In the genomic region with DNA sequence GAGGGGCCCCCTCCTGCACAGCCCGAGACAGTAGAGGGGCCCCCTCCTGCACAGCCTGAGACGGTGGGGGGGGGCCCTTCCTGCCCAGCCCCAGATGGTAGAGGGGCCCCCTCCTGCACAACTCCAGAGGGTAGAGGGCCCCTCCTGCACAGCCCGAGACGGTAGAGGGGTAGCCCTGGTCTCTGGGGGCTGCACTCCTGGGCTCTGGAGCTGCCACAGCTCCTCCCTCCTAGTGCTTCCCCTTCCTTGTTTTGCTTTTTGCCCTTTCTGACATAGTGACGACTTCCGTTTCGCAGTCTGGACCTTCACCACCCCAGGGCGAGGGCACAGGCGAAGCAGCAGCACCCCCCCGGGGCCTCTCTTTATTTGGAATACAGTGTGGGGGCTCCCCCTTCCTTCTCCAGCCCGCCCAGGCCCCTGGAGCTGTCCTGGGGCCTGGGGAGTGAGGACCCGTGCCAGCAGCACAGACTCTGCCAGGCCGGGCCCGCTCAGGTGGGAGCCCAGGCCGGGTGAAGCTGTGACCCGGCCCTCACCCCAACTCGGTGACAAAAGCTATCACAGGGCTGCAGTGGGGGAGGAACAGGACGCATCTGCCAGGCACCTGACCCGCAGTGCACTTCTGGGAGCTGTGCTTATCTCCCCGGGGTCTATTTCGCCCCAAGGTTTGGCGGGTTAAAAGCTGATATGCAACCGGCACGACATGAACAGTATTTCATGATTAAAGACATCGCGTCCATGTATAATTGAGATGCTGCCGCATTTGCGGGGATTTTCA, we compare ENCODE assay signal across 1 cellular context.
TF ChIP-seq lines count a peak whose summit lies in the region.

No MANE protein-coding gene starts in this region.

TF ChIP-seq in K562, 482 proteins besides CTCF, POLR2A, EP300 and RAD21 (continues in another document):
- TF ChIP-seq GABPA (tag; conservative IDR thresholded peaks at IDR 0.05; ENCODE audit: low read depth) (peak; percentile 82), SP1 (CRISPR knock-in tag; IDR thresholded peaks at IDR 0.05) (no peak), BDP1 (IDR thresholded peaks at IDR 0.05; ENCODE audit: insufficient read depth, insufficient read length) (no peak), TCF3 (CRISPR knock-in tag; IDR thresholded peaks at IDR 0.05) (peak; percentile 91), ZNF780A (CRISPR knock-in tag; IDR thresholded peaks at IDR 0.05) (no peak), ARNT (IDR thresholded peaks at IDR 0.05) (peak in 1 of 2 experiments; percentile 46; a peak in 1 of 4 replicates), NFYB (IDR thresholded peaks at IDR 0.05; ENCODE audit: extremely low read depth, insufficient read length) (no peak), CTBP1 (IDR thresholded peaks at IDR 0.05; ENCODE audit: borderline replicate concordance) (no peak; the same call in 1 of the 2 replicates), FOXJ3 (CRISPR knock-in tag; IDR thresholded peaks at IDR 0.05) (no peak), ZSCAN29 (IDR thresholded peaks at IDR 0.05) (no peak), RBM15 (IDR thresholded peaks at IDR 0.05; ENCODE audit: insufficient read depth, low read length) (no peak), ZNF175 (CRISPR knock-in tag; IDR thresholded peaks at IDR 0.05; ENCODE audit: low read depth) (no peak), TRIM28 (IDR thresholded peaks at IDR 0.05) (no peak; the same call in 1 of the 2 replicates), ZNF212 (CRISPR knock-in tag; IDR thresholded peaks at IDR 0.05) (no peak), ZNF76 (CRISPR knock-in tag; IDR thresholded peaks at IDR 0.05; ENCODE audit: borderline replicate concordance) (no peak), SMARCA4 (IDR thresholded peaks at IDR 0.05) (peak; percentile 76), ERF (CRISPR knock-in tag; IDR thresholded peaks at IDR 0.05) (0 out of 2 replicates have a peak, but pooled peaks have one; percentile 19), U2AF2 (optimal IDR thresholded peaks at IDR 0.05; ENCODE audit: low read depth, low read length) (no peak), TFAM (CRISPR knock-in tag; conservative IDR thresholded peaks at IDR 0.05) (no peak), BCL6 (CRISPR knock-in tag; IDR thresholded peaks at IDR 0.05) (no peak), RBM34 (IDR thresholded peaks at IDR 0.05; ENCODE audit: borderline replicate concordance, insufficient read depth, low read length) (no peak), CREBBP (IDR thresholded peaks at IDR 0.05; ENCODE audit: low read depth, low read length) (no peak), ZKSCAN8 (CRISPR knock-in tag; IDR thresholded peaks at IDR 0.05) (peak; percentile 39; the same call in 1 of the 2 replicates)
- TF ChIP-seq, protein P1, sequence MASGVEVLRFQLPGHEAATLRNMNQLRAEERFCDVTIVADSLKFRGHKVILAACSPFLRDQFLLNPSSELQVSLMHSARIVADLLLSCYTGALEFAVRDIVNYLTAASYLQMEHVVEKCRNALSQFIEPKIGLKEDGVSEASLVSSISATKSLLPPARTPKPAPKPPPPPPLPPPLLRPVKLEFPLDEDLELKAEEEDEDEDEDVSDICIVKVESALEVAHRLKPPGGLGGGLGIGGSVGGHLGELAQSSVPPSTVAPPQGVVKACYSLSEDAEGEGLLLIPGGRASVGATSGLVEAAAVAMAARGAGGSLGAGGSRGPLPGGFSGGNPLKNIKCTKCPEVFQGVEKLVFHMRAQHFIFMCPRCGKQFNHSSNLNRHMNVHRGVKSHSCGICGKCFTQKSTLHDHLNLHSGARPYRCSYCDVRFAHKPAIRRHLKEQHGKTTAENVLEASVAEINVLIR (CRISPR knock-in tag; IDR thresholded peaks at IDR 0.05) = no peak; the same call in 1 of the 2 replicates
- TF ChIP-seq, protein P2, sequence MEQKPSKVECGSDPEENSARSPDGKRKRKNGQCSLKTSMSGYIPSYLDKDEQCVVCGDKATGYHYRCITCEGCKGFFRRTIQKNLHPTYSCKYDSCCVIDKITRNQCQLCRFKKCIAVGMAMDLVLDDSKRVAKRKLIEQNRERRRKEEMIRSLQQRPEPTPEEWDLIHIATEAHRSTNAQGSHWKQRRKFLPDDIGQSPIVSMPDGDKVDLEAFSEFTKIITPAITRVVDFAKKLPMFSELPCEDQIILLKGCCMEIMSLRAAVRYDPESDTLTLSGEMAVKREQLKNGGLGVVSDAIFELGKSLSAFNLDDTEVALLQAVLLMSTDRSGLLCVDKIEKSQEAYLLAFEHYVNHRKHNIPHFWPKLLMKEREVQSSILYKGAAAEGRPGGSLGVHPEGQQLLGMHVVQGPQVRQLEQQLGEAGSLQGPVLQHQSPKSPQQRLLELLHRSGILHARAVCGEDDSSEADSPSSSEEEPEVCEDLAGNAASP (IDR thresholded peaks at IDR 0.05) = no peak
- TF ChIP-seq, protein P3, sequence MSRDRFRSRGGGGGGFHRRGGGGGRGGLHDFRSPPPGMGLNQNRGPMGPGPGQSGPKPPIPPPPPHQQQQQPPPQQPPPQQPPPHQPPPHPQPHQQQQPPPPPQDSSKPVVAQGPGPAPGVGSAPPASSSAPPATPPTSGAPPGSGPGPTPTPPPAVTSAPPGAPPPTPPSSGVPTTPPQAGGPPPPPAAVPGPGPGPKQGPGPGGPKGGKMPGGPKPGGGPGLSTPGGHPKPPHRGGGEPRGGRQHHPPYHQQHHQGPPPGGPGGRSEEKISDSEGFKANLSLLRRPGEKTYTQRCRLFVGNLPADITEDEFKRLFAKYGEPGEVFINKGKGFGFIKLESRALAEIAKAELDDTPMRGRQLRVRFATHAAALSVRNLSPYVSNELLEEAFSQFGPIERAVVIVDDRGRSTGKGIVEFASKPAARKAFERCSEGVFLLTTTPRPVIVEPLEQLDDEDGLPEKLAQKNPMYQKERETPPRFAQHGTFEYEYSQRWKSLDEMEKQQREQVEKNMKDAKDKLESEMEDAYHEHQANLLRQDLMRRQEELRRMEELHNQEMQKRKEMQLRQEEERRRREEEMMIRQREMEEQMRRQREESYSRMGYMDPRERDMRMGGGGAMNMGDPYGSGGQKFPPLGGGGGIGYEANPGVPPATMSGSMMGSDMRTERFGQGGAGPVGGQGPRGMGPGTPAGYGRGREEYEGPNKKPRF (IDR thresholded peaks at IDR 0.05; ENCODE audit: low read depth, low read length) = no peak
- TF ChIP-seq, protein P4, sequence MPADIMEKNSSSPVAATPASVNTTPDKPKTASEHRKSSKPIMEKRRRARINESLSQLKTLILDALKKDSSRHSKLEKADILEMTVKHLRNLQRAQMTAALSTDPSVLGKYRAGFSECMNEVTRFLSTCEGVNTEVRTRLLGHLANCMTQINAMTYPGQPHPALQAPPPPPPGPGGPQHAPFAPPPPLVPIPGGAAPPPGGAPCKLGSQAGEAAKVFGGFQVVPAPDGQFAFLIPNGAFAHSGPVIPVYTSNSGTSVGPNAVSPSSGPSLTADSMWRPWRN (IDR thresholded peaks at IDR 0.05; ENCODE audit: low read depth) = no peak
- TF ChIP-seq, protein P5, sequence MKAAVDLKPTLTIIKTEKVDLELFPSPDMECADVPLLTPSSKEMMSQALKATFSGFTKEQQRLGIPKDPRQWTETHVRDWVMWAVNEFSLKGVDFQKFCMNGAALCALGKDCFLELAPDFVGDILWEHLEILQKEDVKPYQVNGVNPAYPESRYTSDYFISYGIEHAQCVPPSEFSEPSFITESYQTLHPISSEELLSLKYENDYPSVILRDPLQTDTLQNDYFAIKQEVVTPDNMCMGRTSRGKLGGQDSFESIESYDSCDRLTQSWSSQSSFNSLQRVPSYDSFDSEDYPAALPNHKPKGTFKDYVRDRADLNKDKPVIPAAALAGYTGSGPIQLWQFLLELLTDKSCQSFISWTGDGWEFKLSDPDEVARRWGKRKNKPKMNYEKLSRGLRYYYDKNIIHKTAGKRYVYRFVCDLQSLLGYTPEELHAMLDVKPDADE (conservative IDR thresholded peaks at IDR 0.05; ENCODE audit: control insufficient read depth, low read depth, low read length) = peak; percentile 88
- TF ChIP-seq, protein P6, sequence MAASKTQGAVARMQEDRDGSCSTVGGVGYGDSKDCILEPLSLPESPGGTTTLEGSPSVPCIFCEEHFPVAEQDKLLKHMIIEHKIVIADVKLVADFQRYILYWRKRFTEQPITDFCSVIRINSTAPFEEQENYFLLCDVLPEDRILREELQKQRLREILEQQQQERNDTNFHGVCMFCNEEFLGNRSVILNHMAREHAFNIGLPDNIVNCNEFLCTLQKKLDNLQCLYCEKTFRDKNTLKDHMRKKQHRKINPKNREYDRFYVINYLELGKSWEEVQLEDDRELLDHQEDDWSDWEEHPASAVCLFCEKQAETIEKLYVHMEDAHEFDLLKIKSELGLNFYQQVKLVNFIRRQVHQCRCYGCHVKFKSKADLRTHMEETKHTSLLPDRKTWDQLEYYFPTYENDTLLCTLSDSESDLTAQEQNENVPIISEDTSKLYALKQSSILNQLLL (CRISPR knock-in tag; IDR thresholded peaks at IDR 0.05; ENCODE audit: borderline replicate concordance) = no peak
- TF ChIP-seq, protein P7, sequence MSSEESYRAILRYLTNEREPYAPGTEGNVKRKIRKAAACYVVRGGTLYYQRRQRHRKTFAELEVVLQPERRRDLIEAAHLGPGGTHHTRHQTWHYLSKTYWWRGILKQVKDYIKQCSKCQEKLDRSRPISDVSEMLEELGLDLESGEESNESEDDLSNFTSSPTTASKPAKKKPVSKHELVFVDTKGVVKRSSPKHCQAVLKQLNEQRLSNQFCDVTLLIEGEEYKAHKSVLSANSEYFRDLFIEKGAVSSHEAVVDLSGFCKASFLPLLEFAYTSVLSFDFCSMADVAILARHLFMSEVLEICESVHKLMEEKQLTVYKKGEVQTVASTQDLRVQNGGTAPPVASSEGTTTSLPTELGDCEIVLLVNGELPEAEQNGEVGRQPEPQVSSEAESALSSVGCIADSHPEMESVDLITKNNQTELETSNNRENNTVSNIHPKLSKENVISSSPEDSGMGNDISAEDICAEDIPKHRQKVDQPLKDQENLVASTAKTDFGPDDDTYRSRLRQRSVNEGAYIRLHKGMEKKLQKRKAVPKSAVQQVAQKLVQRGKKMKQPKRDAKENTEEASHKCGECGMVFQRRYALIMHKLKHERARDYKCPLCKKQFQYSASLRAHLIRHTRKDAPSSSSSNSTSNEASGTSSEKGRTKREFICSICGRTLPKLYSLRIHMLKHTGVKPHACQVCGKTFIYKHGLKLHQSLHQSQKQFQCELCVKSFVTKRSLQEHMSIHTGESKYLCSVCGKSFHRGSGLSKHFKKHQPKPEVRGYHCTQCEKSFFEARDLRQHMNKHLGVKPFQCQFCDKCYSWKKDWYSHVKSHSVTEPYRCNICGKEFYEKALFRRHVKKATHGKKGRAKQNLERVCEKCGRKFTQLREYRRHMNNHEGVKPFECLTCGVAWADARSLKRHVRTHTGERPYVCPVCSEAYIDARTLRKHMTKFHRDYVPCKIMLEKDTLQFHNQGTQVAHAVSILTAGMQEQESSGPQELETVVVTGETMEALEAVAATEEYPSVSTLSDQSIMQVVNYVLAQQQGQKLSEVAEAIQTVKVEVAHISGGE (CRISPR knock-in tag; IDR thresholded peaks at IDR 0.05) = peak in 1 of 3 experiments; percentile 57; a peak in 2 of 6 replicates
- TF ChIP-seq, protein P8, sequence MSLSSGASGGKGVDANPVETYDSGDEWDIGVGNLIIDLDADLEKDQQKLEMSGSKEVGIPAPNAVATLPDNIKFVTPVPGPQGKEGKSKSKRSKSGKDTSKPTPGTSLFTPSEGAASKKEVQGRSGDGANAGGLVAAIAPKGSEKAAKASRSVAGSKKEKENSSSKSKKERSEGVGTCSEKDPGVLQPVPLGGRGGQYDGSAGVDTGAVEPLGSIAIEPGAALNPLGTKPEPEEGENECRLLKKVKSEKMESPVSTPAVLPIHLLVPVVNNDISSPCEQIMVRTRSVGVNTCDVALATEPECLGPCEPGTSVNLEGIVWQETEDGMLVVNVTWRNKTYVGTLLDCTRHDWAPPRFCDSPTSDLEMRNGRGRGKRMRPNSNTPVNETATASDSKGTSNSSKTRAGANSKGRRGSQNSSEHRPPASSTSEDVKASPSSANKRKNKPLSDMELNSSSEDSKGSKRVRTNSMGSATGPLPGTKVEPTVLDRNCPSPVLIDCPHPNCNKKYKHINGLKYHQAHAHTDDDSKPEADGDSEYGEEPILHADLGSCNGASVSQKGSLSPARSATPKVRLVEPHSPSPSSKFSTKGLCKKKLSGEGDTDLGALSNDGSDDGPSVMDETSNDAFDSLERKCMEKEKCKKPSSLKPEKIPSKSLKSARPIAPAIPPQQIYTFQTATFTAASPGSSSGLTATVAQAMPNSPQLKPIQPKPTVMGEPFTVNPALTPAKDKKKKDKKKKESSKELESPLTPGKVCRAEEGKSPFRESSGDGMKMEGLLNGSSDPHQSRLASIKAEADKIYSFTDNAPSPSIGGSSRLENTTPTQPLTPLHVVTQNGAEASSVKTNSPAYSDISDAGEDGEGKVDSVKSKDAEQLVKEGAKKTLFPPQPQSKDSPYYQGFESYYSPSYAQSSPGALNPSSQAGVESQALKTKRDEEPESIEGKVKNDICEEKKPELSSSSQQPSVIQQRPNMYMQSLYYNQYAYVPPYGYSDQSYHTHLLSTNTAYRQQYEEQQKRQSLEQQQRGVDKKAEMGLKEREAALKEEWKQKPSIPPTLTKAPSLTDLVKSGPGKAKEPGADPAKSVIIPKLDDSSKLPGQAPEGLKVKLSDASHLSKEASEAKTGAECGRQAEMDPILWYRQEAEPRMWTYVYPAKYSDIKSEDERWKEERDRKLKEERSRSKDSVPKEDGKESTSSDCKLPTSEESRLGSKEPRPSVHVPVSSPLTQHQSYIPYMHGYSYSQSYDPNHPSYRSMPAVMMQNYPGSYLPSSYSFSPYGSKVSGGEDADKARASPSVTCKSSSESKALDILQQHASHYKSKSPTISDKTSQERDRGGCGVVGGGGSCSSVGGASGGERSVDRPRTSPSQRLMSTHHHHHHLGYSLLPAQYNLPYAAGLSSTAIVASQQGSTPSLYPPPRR (CRISPR knock-in tag; IDR thresholded peaks at IDR 0.05; ENCODE audit: borderline replicate concordance) = no peak
- TF ChIP-seq, protein P9, sequence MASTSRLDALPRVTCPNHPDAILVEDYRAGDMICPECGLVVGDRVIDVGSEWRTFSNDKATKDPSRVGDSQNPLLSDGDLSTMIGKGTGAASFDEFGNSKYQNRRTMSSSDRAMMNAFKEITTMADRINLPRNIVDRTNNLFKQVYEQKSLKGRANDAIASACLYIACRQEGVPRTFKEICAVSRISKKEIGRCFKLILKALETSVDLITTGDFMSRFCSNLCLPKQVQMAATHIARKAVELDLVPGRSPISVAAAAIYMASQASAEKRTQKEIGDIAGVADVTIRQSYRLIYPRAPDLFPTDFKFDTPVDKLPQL (IDR thresholded peaks at IDR 0.05; ENCODE audit: extremely low read depth, insufficient read length) = no peak
- TF ChIP-seq, protein P10, sequence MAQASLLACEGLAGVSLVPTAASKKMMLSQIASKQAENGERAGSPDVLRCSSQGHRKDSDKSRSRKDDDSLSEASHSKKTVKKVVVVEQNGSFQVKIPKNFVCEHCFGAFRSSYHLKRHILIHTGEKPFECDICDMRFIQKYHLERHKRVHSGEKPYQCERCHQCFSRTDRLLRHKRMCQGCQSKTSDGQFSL (CRISPR knock-in tag; IDR thresholded peaks at IDR 0.05) = peak; percentile 75
- TF ChIP-seq, protein P10 (tag; IDR thresholded peaks at IDR 0.05) = peak in 1 of 2 experiments; percentile 75; a peak in 1 of 4 replicates
- TF ChIP-seq, protein P11, sequence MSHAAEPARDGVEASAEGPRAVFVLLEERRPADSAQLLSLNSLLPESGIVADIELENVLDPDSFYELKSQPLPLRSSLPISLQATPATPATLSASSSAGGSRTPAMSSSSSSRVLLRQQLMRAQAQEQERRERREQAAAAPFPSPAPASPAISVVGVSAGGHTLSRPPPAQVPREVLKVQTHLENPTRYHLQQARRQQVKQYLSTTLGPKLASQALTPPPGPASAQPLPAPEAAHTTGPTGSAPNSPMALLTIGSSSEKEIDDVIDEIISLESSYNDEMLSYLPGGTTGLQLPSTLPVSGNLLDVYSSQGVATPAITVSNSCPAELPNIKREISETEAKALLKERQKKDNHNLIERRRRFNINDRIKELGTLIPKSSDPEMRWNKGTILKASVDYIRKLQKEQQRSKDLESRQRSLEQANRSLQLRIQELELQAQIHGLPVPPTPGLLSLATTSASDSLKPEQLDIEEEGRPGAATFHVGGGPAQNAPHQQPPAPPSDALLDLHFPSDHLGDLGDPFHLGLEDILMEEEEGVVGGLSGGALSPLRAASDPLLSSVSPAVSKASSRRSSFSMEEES (CRISPR knock-in tag; IDR thresholded peaks at IDR 0.05) = peak; percentile 19
